Comparison of ENCODE assay signal across 17 cellular contexts in genomic region chr6:3727036-3727435, GRCh38. TPM values are rescaled to one million over a fixed set of nuclear protein-coding genes. Genes with fewer than 3 reads are reported as not detected.
DNase-seq lines count a peak whose midpoint lies in the region; ATAC-seq, FAIRE-seq and TF ChIP-seq lines count a peak whose summit lies in the region.
"Had no signal": no experiment of that assay in that cellular context is flagged by ENCODE, and none has a peak within 500 bp of the region (broad histone marks: within the 10 kb centered on the region; RNA-seq: fewer than 3 reads in every experiment).

No MANE protein-coding gene starts in this region.

- intact Hi-C loops in endothelial cell of umbilical vein (cut with micrococcal nuclease): no loop called here
- intact Hi-C loops in tibial artery (cut with DNase I; ENCODE audit: low total_unique reads): loop anchor here (5.0 kb wide), 1 partner anchor 270 kb away; the partner anchor contains the start of gene SLC22A23

- TF ChIP-seq POLR2A in endothelial cell of umbilical vein (IDR thresholded peaks at IDR 0.05; ENCODE audit: low read depth, low read length): peak; percentile 26

- H3K4me2 ChIP-seq in endothelial cell of umbilical vein (ENCODE audit: insufficient read depth, low read length): no peak overlapping the region

- POLR2A ChIA-PET in RWPE1 (lab: Yijun Ruan, JAX; ENCODE audit: low non-redundant PET): no interaction called here
- POLR2A ChIA-PET in endothelial cell of umbilical vein (lab: Charles Lee): no interaction called here

- TF ChIP-seq CTCF in RWPE1 (conservative IDR thresholded peaks at IDR 0.05; ENCODE audit: low read depth) (no peak), endothelial cell of umbilical vein (IDR thresholded peaks at IDR 0.05; ENCODE audit: extremely low read depth in 1 of 2, insufficient read depth in 1 of 2, low read depth in 1 of 2, low read length in 2 of 2) (no peak), progenitor cell of endocrine pancreas (IDR thresholded peaks at IDR 0.05; ENCODE audit: unreplicated experiment) (no peak), tibial artery (IDR thresholded peaks at IDR 0.05) (no peak)

- no TSS peak for BruUV-seq in endothelial cell of umbilical vein (replicated peaks; lab: Mats Ljungman, UMichigan)

- H3K27ac ChIP-seq in RWPE1 (peak overlapping the region; percentile 57), endothelial cell of umbilical vein (ENCODE audit: insufficient read depth, low read depth, low read length) (no peak overlapping the region), tibial artery (peak overlapping the region; percentile 64 to 75)

- H3K79me2 ChIP-seq in endothelial cell of umbilical vein (ENCODE audit: control insufficient read depth, insufficient read depth, low read length): peaks cover 68% of the 10 kb centered on the region

- H3K4me3 Mint-ChIP-seq in progenitor cell of endocrine pancreas (ENCODE audit: low read depth): no peak overlapping the region
- H3K4me3 Mint-ChIP-seq in stimulated activated effector memory CD8-positive, alpha-beta T cell treated with anti-CD3 and anti-CD28 coated beads, Interleukin-12 subunit alpha, Interleukin-12 subunit beta, amount 100 ng/mL, for 72 hours: no peak overlapping the region
- H3K4me3 Mint-ChIP-seq in activated T-cell treated with anti-CD3 and anti-CD28 coated beads, Interleukin-2, amount 50 U/mL, for 72 hours: no peak overlapping the region
- H3K4me3 Mint-ChIP-seq: B cell; CD4-positive, alpha-beta T cell had no signal

- peaks cover 45 to 71% of the 10 kb centered on the region in 2 experiments for H3K36me3 ChIP-seq in endothelial cell of umbilical vein (ENCODE audit: control insufficient read depth in 2 of 2, extremely low read depth in 1 of 2, insufficient read depth in 2 of 2, low read length in 2 of 2)
- H3K36me3 ChIP-seq in tibial artery: peaks cover 22 to 79% (median 72%) of the 10 kb centered on the region in 3 donors

- FAIRE-seq in endothelial cell of umbilical vein (lab: Jason Lieb, UNC): no peak
- FAIRE-seq: A204.1, GM18507, H1 had no signal

- peaks cover 8% of the 10 kb centered on the region for H3K4me1 Mint-ChIP-seq in progenitor cell of endocrine pancreas (ENCODE audit: low read depth)
- no peaks in the 10 kb centered on the region for H3K4me1 Mint-ChIP-seq in stimulated activated effector memory CD8-positive, alpha-beta T cell treated with anti-CD3 and anti-CD28 coated beads, Interleukin-12 subunit alpha, Interleukin-12 subunit beta, amount 100 ng/mL, for 72 hours
- no peaks in the 10 kb centered on the region for H3K4me1 Mint-ChIP-seq in activated T-cell treated with anti-CD3 and anti-CD28 coated beads, Interleukin-2, amount 50 U/mL, for 72 hours (ENCODE audit: low read depth)
- H3K4me1 Mint-ChIP-seq: B cell had no signal

- ATAC-seq in stimulated activated effector memory CD8-positive, alpha-beta T cell treated with anti-CD3 and anti-CD28 coated beads, Interleukin-12 subunit alpha, Interleukin-12 subunit beta, amount 100 ng/mL, for 72 hours: no peak
- no peak for ATAC-seq in activated T-cell treated with anti-CD3 and anti-CD28 coated beads, Interleukin-2, amount 50 U/mL, for 72 hours (replicated peaks in 1 of 2)

- peaks cover 12% of the 10 kb centered on the region for H3K27me3 Mint-ChIP-seq in progenitor cell of endocrine pancreas
- peaks cover under 1% of the 10 kb centered on the region for H3K27me3 Mint-ChIP-seq in activated T-cell treated with anti-CD3 and anti-CD28 coated beads, Interleukin-2, amount 50 U/mL, for 72 hours (ENCODE audit: low read depth)
- H3K27me3 Mint-ChIP-seq: B cell had no signal

- H3K9me3 ChIP-seq in endothelial cell of umbilical vein (replicated peaks; ENCODE audit: control insufficient read depth, insufficient read depth, low read length) (no peaks in the 10 kb centered on the region), tibial artery (no peaks in the 10 kb centered on the region)

- no peak overlapping the region for H3K9ac ChIP-seq in endothelial cell of umbilical vein (replicated peaks; ENCODE audit: extremely low read depth, insufficient read depth, low read length)

- H3K27me3 ChIP-seq in endothelial cell of umbilical vein (ENCODE audit: control insufficient read depth in 2 of 2, insufficient read depth in 2 of 2, low read length in 2 of 2) (no peaks in the 10 kb centered on the region), tibial artery (no peaks in the 10 kb centered on the region)

- H3K4me1 ChIP-seq in endothelial cell of umbilical vein (ENCODE audit: control insufficient read depth, extremely low read depth, insufficient read depth, low read length): peaks cover 2% of the 10 kb centered on the region
- peaks cover 0 to 100% (median 80%) of the 10 kb centered on the region in 4 donors for H3K4me1 ChIP-seq in tibial artery

- no peaks in the 10 kb centered on the region for H3K9me1 ChIP-seq in endothelial cell of umbilical vein (replicated peaks; ENCODE audit: control insufficient read depth, extremely low read depth, insufficient read depth, low read length)

- H4K20me1 ChIP-seq in endothelial cell of umbilical vein (replicated peaks; ENCODE audit: control insufficient read depth, extremely low read depth, insufficient read depth, low read length): peaks cover 4% of the 10 kb centered on the region

- H3K36me3 Mint-ChIP-seq in progenitor cell of endocrine pancreas (ENCODE audit: insufficient read depth): no peaks in the 10 kb centered on the region
- peaks cover 5% of the 10 kb centered on the region for H3K36me3 Mint-ChIP-seq in stimulated activated effector memory CD8-positive, alpha-beta T cell treated with anti-CD3 and anti-CD28 coated beads, Interleukin-12 subunit alpha, Interleukin-12 subunit beta, amount 100 ng/mL, for 72 hours
- no peaks in the 10 kb centered on the region for H3K36me3 Mint-ChIP-seq in activated T-cell treated with anti-CD3 and anti-CD28 coated beads, Interleukin-2, amount 50 U/mL, for 72 hours (ENCODE audit: insufficient read depth in 2 of 2)

- DNase-seq in RWPE1 (ENCODE audit: low spot score) (no peak), endothelial cell of umbilical vein (ENCODE audit: low read depth, low spot score) (no peak), progenitor cell of endocrine pancreas (ENCODE audit: low spot score, unreplicated experiment) (no peak), tibial artery (peak in 1 of 2 donors; percentile 27), NCI-H1048 (lab: John Stamatoyannopoulos, UW) (no peak), NCI-H226 (no peak)
- DNase-seq in stimulated activated effector memory CD8-positive, alpha-beta T cell treated with anti-CD3 and anti-CD28 coated beads, Interleukin-12 subunit alpha, Interleukin-12 subunit beta, amount 100 ng/mL, for 72 hours (ENCODE audit: low spot score in 2 of 2): no peak
- DNase-seq in activated T-cell treated with anti-CD3 and anti-CD28 coated beads, Interleukin-2, amount 50 U/mL, for 72 hours: no peak
- DNase-seq: C1 segment of cervical spinal cord; Calu3; CD4-positive, alpha-beta T cell; DMS 273 treated with DMSO at 0.1 percent for 48 hours; HCEC 1CT had no signal

- CTCF ChIA-PET in RWPE1 (lab: Yijun Ruan, JAX) (no interaction called here), endothelial cell of umbilical vein (lab: Charles Lee) (no interaction called here)

- H3K9me3 Mint-ChIP-seq in progenitor cell of endocrine pancreas (ENCODE audit: low read depth): no peaks in the 10 kb centered on the region
- H3K9me3 Mint-ChIP-seq in stimulated activated effector memory CD8-positive, alpha-beta T cell treated with anti-CD3 and anti-CD28 coated beads, Interleukin-12 subunit alpha, Interleukin-12 subunit beta, amount 100 ng/mL, for 72 hours: no peaks in the 10 kb centered on the region
- H3K9me3 Mint-ChIP-seq in activated T-cell treated with anti-CD3 and anti-CD28 coated beads, Interleukin-2, amount 50 U/mL, for 72 hours: no peaks in the 10 kb centered on the region
- H3K9me3 Mint-ChIP-seq: CD4-positive, alpha-beta T cell had no signal

- H2AFZ ChIP-seq in endothelial cell of umbilical vein (ENCODE audit: low read depth, low read length): no peak overlapping the region

- dilution Hi-C loops in endothelial cell of umbilical vein (cut with MboI; ENCODE audit: extremely low pct_ligation_motif_present, low sequenced_read_pairs): no loop called here

- no peak overlapping the region for H3K4me3 ChIP-seq in endothelial cell of umbilical vein (replicated peaks in 1 of 3; ENCODE audit: insufficient read depth in 1 of 3, low read depth in 1 of 3, low read length in 3 of 3)
- no peak overlapping the region for H3K4me3 ChIP-seq in tibial artery

- peak overlapping the region; percentile 21 for H3K27ac Mint-ChIP-seq in progenitor cell of endocrine pancreas
- H3K27ac Mint-ChIP-seq in stimulated activated effector memory CD8-positive, alpha-beta T cell treated with anti-CD3 and anti-CD28 coated beads, Interleukin-12 subunit alpha, Interleukin-12 subunit beta, amount 100 ng/mL, for 72 hours: no peak overlapping the region
- no peak overlapping the region for H3K27ac Mint-ChIP-seq in activated T-cell treated with anti-CD3 and anti-CD28 coated beads, Interleukin-2, amount 50 U/mL, for 72 hours
- H3K27ac Mint-ChIP-seq: B cell; CD4-positive, alpha-beta T cell had no signal

TF ChIP-seq in endothelial cell of umbilical vein, 7 proteins besides CTCF, POLR2A, EP300 and RAD21 (continues in another document):
- no peak for TF ChIP-seq JUN (IDR thresholded peaks at IDR 0.05; ENCODE audit: borderline replicate concordance, insufficient read depth, insufficient read length, low read depth)
- TF ChIP-seq MYC (IDR thresholded peaks at IDR 0.05; ENCODE audit: low read depth, low read length): no peak
- TF ChIP-seq FOS (IDR thresholded peaks at IDR 0.05; ENCODE audit: borderline replicate concordance, insufficient read depth, low read length): no peak
- TF ChIP-seq GATA2 (IDR thresholded peaks at IDR 0.05; ENCODE audit: insufficient read depth, insufficient read length, low read depth, low read length): no peak
- no peak for TF ChIP-seq EZH2 (IDR thresholded peaks at IDR 0.05; ENCODE audit: borderline replicate concordance, low read depth, low read length, severe bottlenecking)
- no peak for TF ChIP-seq MAX (IDR thresholded peaks at IDR 0.05; ENCODE audit: insufficient read depth, insufficient read length)

RNA-seq across cellular contexts. Expression of gene PXDC1, which starts 24.5 kb away (rescaled TPM):
- total RNA-seq in endothelial cell of umbilical vein (119 and 121 TPM in 2 replicates), progenitor cell of endocrine pancreas (4.8 and 5.3 TPM in 2 replicates)
- 60.9 and 65.2 TPM in 2 replicates for polyA plus RNA-seq in endothelial cell of umbilical vein
- polyA plus RNA-seq in endothelial cell of umbilical vein (2011; cell fraction: cytosol; rRNA removed): 42.0 and 51.0 TPM in 2 replicates
- polyA plus RNA-seq in endothelial cell of umbilical vein (2011; cell fraction: nucleus; rRNA removed): 71.1 and 99.1 TPM in 2 replicates
- polyA plus RNA-seq in endothelial cell of umbilical vein (2012): 82.1 and 86.7 TPM in 2 replicates
- 45.8 and 47.4 TPM in 2 replicates for polyA minus RNA-seq in endothelial cell of umbilical vein
- 3.8 TPM for polyA minus RNA-seq in endothelial cell of umbilical vein (2011; cell fraction: cytosol; rRNA and poly(A)+ RNA removed)
- polyA minus RNA-seq in endothelial cell of umbilical vein (2011; cell fraction: nucleus; rRNA and poly(A)+ RNA removed): 26.0 and 56.3 TPM in 2 replicates
- 1 to 10 TPM in 1 of 2 donors, under 1 TPM in 1; 0.94 to 7.2 TPM for total RNA-seq in activated T-cell treated with anti-CD3 and anti-CD28 coated beads, Interleukin-2, amount 50 U/mL, for 72 hours

Comparison
In these comparisons a context has a peak if more than half of its experiments do, and no peak if none do; other contexts are left out.
1. RNA of gene PXDC1, which starts 24.5 kb away (total RNA-seq): 119 to 121 TPM in endothelial cell of umbilical vein; 0.94 to 7.2 TPM in activated T-cell treated with anti-CD3 and anti-CD28 coated beads, Interleukin-2, amount 50 U/mL, for 72 hours and 4.8 to 5.3 TPM in progenitor cell of endocrine pancreas; every median in the first group is over 10 times any median in the second.